1 cellular context compared by ENCODE assay signal in genomic region chr17:43869031-43869430, GRCh38. TPM values are rescaled to one million over a fixed set of nuclear protein-coding genes. Genes with fewer than 3 reads are reported as not detected.
"Had no signal": no experiment of that assay in that cellular context is flagged by ENCODE, and none has a peak within 500 bp of the region (broad histone marks: within the 10 kb centered on the region; RNA-seq: fewer than 3 reads in every experiment).

No MANE protein-coding gene starts in this region.

RNA-seq across cellular contexts. Expression of gene CD300LG, which starts 22.1 kb away (rescaled TPM):
- total RNA-seq: temporal lobe had no signal
